ENCODE assay signal across 28 cellular contexts in the genomic region with DNA sequence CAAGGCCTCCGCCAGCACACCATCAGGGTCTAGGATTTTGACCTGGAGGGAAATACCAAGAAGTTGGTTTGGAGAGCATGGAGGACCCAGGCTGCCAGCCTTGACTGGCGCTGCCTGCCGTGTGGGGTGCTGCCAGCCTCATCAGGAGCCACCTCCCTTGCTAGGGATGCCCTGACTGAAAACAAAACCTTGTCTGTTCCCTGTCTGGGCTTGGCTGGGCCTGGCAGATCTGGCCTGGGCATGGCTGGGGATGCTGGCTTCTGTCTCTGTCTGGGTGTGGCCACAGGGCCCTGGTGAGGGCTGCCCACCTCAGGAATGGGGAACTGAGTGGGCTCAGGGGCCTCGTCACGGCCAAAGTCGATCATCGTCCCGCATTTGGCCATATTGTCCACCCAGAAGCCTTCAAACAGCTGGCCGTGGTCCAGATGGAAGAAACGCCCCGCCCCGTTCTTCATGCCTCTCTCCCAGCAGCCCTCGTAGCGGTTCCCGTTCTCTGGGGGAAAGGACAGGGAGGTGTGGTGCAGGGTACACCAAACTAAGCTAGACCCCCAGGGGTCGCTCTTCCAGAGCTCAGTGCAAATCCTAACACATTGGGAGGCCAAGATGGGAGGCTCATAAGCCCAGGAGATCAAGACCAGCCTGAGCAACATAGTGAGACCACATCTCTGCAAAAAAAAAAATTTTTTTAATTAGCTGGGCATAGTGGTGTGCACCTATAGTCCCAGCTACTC. TPM values are rescaled to one million over a fixed set of nuclear protein-coding genes. Genes with fewer than 3 reads are reported as not detected.
DNase-seq lines count a peak whose midpoint lies in the region; ATAC-seq and TF ChIP-seq lines count a peak whose summit lies in the region.
"Had no signal": no experiment of that assay in that cellular context is flagged by ENCODE, and none has a peak within 500 bp of the region (broad histone marks: within the 10 kb centered on the region; RNA-seq: fewer than 3 reads in every experiment).

No MANE protein-coding gene starts in this region.

- H3K4me3 ChIP-seq in CD4-positive, CD25-positive, alpha-beta regulatory T cell (ENCODE audit: low read depth, low read length), result no peak overlapping the region
- H3K4me3 ChIP-seq in WERI-Rb-1 (ENCODE audit: low read depth, low read length) (no peak overlapping the region), neuronal stem cell (ENCODE audit: low read length in 2 of 2) (no peak overlapping the region)
- H3K4me3 ChIP-seq: dorsolateral prefrontal cortex, GM23248, spleen had no signal

- peaks cover 11% of the 10 kb centered on the region for H3K36me3 Mint-ChIP-seq in CD4-positive, CD25-positive, alpha-beta regulatory T cell
- H3K36me3 Mint-ChIP-seq in H9 (ENCODE audit: insufficient read depth in 1 of 3, low read depth in 3 of 3) (no peaks in the 10 kb centered on the region), endothelial cell (ENCODE audit: low read depth, unreplicated experiment) (peaks cover 3% of the 10 kb centered on the region)
- H3K36me3 Mint-ChIP-seq: type B pancreatic cell had no signal

- no peaks in the 10 kb centered on the region for H3K36me3 ChIP-seq in CD4-positive, CD25-positive, alpha-beta regulatory T cell (ENCODE audit: control insufficient read depth, insufficient read depth, low read length)
- no peaks in the 10 kb centered on the region for H3K36me3 ChIP-seq in WERI-Rb-1
- no peaks in the 10 kb centered on the region for H3K36me3 ChIP-seq in neuronal stem cell (replicated peaks in 1 of 2; ENCODE audit: control insufficient read depth in 2 of 2, insufficient read depth in 2 of 2, low read length in 2 of 2)

- H4K91ac ChIP-seq in H9 (ENCODE audit: insufficient read length, low read depth, low read length) (no peak overlapping the region), neuronal stem cell (ENCODE audit: low read depth, low read length, poor library complexity) (no peak overlapping the region)

- H3K79me1 ChIP-seq in H9 (ENCODE audit: insufficient read depth, low read depth, low read length, poor library complexity, severe bottlenecking), result no peaks in the 10 kb centered on the region
- no peaks in the 10 kb centered on the region for H3K79me1 ChIP-seq in neuronal stem cell (ENCODE audit: low read depth, low read length)

- H2BK12ac ChIP-seq in H9 (ENCODE audit: insufficient read length, low read depth, low read length), result no peak overlapping the region
- peak overlapping the region; percentile 18 for H2BK12ac ChIP-seq in neuronal stem cell (ENCODE audit: low read length)

- no peak overlapping the region for H4K8ac ChIP-seq in H9 (replicated peaks; ENCODE audit: insufficient read length, low read depth, low read length)
- no peak overlapping the region for H4K8ac ChIP-seq in neuronal stem cell (ENCODE audit: low read depth, low read length)

- no peak for ATAC-seq in CD4-positive, CD25-positive, alpha-beta regulatory T cell (ENCODE audit: low read depth in 2 of 2)
- no peak for ATAC-seq in HG03045 (IDR thresholded peaks at IDR 0.05; ENCODE audit: unreplicated experiment)
- ATAC-seq: Panc1 had no signal

- H2AFZ ChIP-seq in H9 (ENCODE audit: low read length) (no peak overlapping the region), neuronal stem cell (ENCODE audit: low read length) (no peak overlapping the region)
- H2AFZ ChIP-seq: GM23248, parathyroid adenoma had no signal

- no peaks in the 10 kb centered on the region for H3K79me2 ChIP-seq in H9 (ENCODE audit: insufficient read depth, low read length)
- H3K79me2 ChIP-seq: parathyroid adenoma had no signal

- no peak overlapping the region for H3K4me2 ChIP-seq in H9 (ENCODE audit: insufficient read depth, insufficient read length, low read length)
- H3K4me2 ChIP-seq in neuronal stem cell (ENCODE audit: insufficient read depth, low read length, poor library complexity, severe bottlenecking), result no peak overlapping the region
- H3K4me2 ChIP-seq: KMS-11 had no signal

- no peaks in the 10 kb centered on the region for H4K20me1 ChIP-seq in H9 (ENCODE audit: control insufficient read depth, insufficient read depth, insufficient read length)

- no peak overlapping the region for H3K23ac ChIP-seq in H9 (ENCODE audit: insufficient read length, low read depth, low read length)
- no peak overlapping the region for H3K23ac ChIP-seq in neuronal stem cell (ENCODE audit: low read depth, low read length, poor library complexity)

- H3K9ac ChIP-seq in H9 (ENCODE audit: extremely low read depth, insufficient read length, low read length) (no peak overlapping the region), neuronal stem cell (ENCODE audit: low read depth, low read length, poor library complexity) (peak overlapping the region; percentile 40)
- H3K9ac ChIP-seq: GM23248, KMS-11, parathyroid adenoma had no signal

- no peak overlapping the region for H2BK120ac ChIP-seq in H9 (ENCODE audit: low read depth, low read length, poor library complexity, severe bottlenecking)
- H2BK120ac ChIP-seq in neuronal stem cell (ENCODE audit: low read depth, low read length), result no peak overlapping the region

- H3K9me3 ChIP-seq in CD4-positive, CD25-positive, alpha-beta regulatory T cell (ENCODE audit: control insufficient read depth in 2 of 2, low read length in 2 of 2), result no peaks in the 10 kb centered on the region
- H3K9me3 ChIP-seq in H9 (ENCODE audit: control insufficient read depth, low read depth, low read length), result no peaks in the 10 kb centered on the region
- H3K9me3 ChIP-seq in WERI-Rb-1 (ENCODE audit: severe bottlenecking), result no peaks in the 10 kb centered on the region
- H3K9me3 ChIP-seq in neuronal stem cell (replicated peaks in 1 of 2; ENCODE audit: control insufficient read depth in 2 of 2, insufficient read depth in 1 of 2, low read depth in 1 of 2, low read length in 2 of 2), result no peaks in the 10 kb centered on the region
- H3K9me3 ChIP-seq: spleen had no signal

- H2BK15ac ChIP-seq in H9 (ENCODE audit: low read depth, low read length) (no peak overlapping the region), neuronal stem cell (ENCODE audit: low read length) (peak overlapping the region; percentile 63)

- H3K4me1 ChIP-seq in CD4-positive, CD25-positive, alpha-beta regulatory T cell (ENCODE audit: control insufficient read depth, insufficient read depth, low read length, poor library complexity, severe bottlenecking), result peaks cover 18% of the 10 kb centered on the region
- H3K4me1 ChIP-seq in H9 (ENCODE audit: insufficient read depth, low read length), result no peaks in the 10 kb centered on the region; the same call in 1 of the 2 replicates
- H3K4me1 ChIP-seq in neuronal stem cell (ENCODE audit: control insufficient read depth in 2 of 2, insufficient read depth in 1 of 2, low read depth in 1 of 2, low read length in 2 of 2), result no peaks in the 10 kb centered on the region

- no peaks in the 10 kb centered on the region for H3K27me3 Mint-ChIP-seq in CD4-positive, CD25-positive, alpha-beta regulatory T cell
- H3K27me3 Mint-ChIP-seq in H9 (ENCODE audit: low read depth), result no peaks in the 10 kb centered on the region; the same call in 1 of the 2 replicates
- H3K27me3 Mint-ChIP-seq in endothelial cell (ENCODE audit: unreplicated experiment), result peaks cover 1% of the 10 kb centered on the region
- H3K27me3 Mint-ChIP-seq: activated CD4-positive, alpha-beta T cell treated with anti-CD3 and anti-CD28 coated beads, Interleukin-2, amount 10 ng/mL, durations not matched to agents 24 days and 14 days; activated T-cell treated with anti-CD3 and anti-CD28 coated beads, Interleukin-2, amount 50 U/mL, for 24 hours; central memory CD8-positive, alpha-beta T cell; type B pancreatic cell had no signal

- no peak overlapping the region for H3K56ac ChIP-seq in H9 (ENCODE audit: insufficient read length, low read depth, low read length)

- H3K27ac ChIP-seq in CD4-positive, CD25-positive, alpha-beta regulatory T cell (ENCODE audit: insufficient read depth, low read length, poor library complexity, severe bottlenecking), result no peak overlapping the region
- H3K27ac ChIP-seq in H9 (ENCODE audit: insufficient read length, low read depth, low read length) (no peak overlapping the region), WERI-Rb-1 (peak overlapping the region; percentile 84), neuronal stem cell (replicated peaks; ENCODE audit: low read length) (no peak overlapping the region)
- H3K27ac ChIP-seq: dorsolateral prefrontal cortex, GM23248, KMS-11, parathyroid adenoma, spleen had no signal

- no peak for DNase-seq in CD4-positive, CD25-positive, alpha-beta regulatory T cell
- DNase-seq in H9 (peak; percentile 43), WERI-Rb-1 (no peak), neuronal stem cell (ENCODE audit: low spot score) (no peak), Kasumi-1 (lab: John Stamatoyannopoulos, UW) (no peak), endothelial cell (ENCODE audit: low spot score) (no peak)
- DNase-seq: activated CD4-positive, alpha-beta T cell treated with anti-CD3 and anti-CD28 coated beads, Interleukin-2, amount 10 ng/mL, durations not matched to agents 24 days and 14 days; activated T-cell treated with anti-CD3 and anti-CD28 coated beads, Interleukin-2, amount 50 U/mL, for 24 hours; C1 segment of cervical spinal cord; dorsolateral prefrontal cortex; GM23248; islet precursor cell; NCI-H1048; NCI-H1694; NCI-H2171; NCI-H510A; NK-92 treated with Interleukin-12 subunit alpha and Interleukin-12 subunit beta, amount 100 ng/mL, for 24 hours; SIG-M5; spleen; SW 1271; T1000 had no signal

- WGBS in H9 (ENCODE audit: extremely low coverage, insufficient read length, low lambda C conversion rate), result no CpG with 5 or more reads among the region's 16 CpGs
- WGBS in neuronal stem cell (ENCODE audit: extremely low coverage in 2 of 2, insufficient read length in 2 of 2, insufficient replicate concordance in 1 of 2), 2 donors, result no CpG with 5 or more reads among the region's 16 CpGs

- no peaks in the 10 kb centered on the region for H3K23me2 ChIP-seq in H9 (ENCODE audit: insufficient read length, low read depth, low read length, poor library complexity, severe bottlenecking)

- H3K27ac Mint-ChIP-seq in CD4-positive, CD25-positive, alpha-beta regulatory T cell, result peak overlapping the region in 2 of 3 donors; percentile 38 to 67
- no peak overlapping the region for H3K27ac Mint-ChIP-seq in H9
- no peak overlapping the region for H3K27ac Mint-ChIP-seq in endothelial cell (ENCODE audit: unreplicated experiment)
- H3K27ac Mint-ChIP-seq: activated CD4-positive, alpha-beta T cell treated with anti-CD3 and anti-CD28 coated beads, Interleukin-2, amount 10 ng/mL, durations not matched to agents 24 days and 14 days; activated T-cell treated with anti-CD3 and anti-CD28 coated beads, Interleukin-2, amount 50 U/mL, for 24 hours; nephron; type B pancreatic cell had no signal

- H2BK20ac ChIP-seq in H9 (ENCODE audit: low read depth, low read length, poor library complexity, severe bottlenecking), result no peak overlapping the region

- peaks cover 12 to 47% (median 29%) of the 10 kb centered on the region in 4 donors for H3K4me1 Mint-ChIP-seq in CD4-positive, CD25-positive, alpha-beta regulatory T cell
- peaks cover 10 to 26% of the 10 kb centered on the region in 2 experiments for H3K4me1 Mint-ChIP-seq in H9
- peaks cover 5% of the 10 kb centered on the region for H3K4me1 Mint-ChIP-seq in endothelial cell (ENCODE audit: unreplicated experiment)

- H2AK5ac ChIP-seq in H9 (ENCODE audit: insufficient read length, low read length) (no peak overlapping the region), neuronal stem cell (ENCODE audit: low read depth, low read length) (peak overlapping the region; percentile 96)

- H3K27me3 ChIP-seq in CD4-positive, CD25-positive, alpha-beta regulatory T cell (ENCODE audit: control insufficient read depth, insufficient read depth, low read length), result no peaks in the 10 kb centered on the region
- H3K27me3 ChIP-seq in H9 (ENCODE audit: insufficient read depth, low read length) (no peaks in the 10 kb centered on the region), WERI-Rb-1 (ENCODE audit: insufficient read depth, low read depth, severe bottlenecking) (no peaks in the 10 kb centered on the region), neuronal stem cell (ENCODE audit: control insufficient read depth in 3 of 3, insufficient read depth in 3 of 3, low read depth in 1 of 3, low read length in 3 of 3) (no peaks in the 10 kb centered on the region)
- H3K27me3 ChIP-seq: dorsolateral prefrontal cortex, spleen had no signal

- H4K5ac ChIP-seq in H9 (ENCODE audit: insufficient read length, low read depth, low read length), result no peak overlapping the region

- H3K9me3 Mint-ChIP-seq in CD4-positive, CD25-positive, alpha-beta regulatory T cell, result peaks cover 0 to 1% (median 0%) of the 10 kb centered on the region in 7 donors
- H3K9me3 Mint-ChIP-seq in H9 (no peaks in the 10 kb centered on the region), endothelial cell (ENCODE audit: unreplicated experiment) (no peaks in the 10 kb centered on the region)
- H3K9me3 Mint-ChIP-seq: activated CD4-positive, alpha-beta T cell treated with anti-CD3 and anti-CD28 coated beads, Interleukin-2, amount 10 ng/mL, durations not matched to agents 24 days and 14 days; activated T-cell treated with anti-CD3 and anti-CD28 coated beads, Interleukin-2, amount 50 U/mL, for 24 hours; central memory CD8-positive, alpha-beta T cell; nephron; type B pancreatic cell had no signal

- no peak overlapping the region for H2BK5ac ChIP-seq in H9 (ENCODE audit: insufficient read length, low read length)
- no peak overlapping the region for H2BK5ac ChIP-seq in neuronal stem cell (ENCODE audit: low read length)

- H3K18ac ChIP-seq in H9 (ENCODE audit: insufficient read length, low read depth, low read length), result no peak overlapping the region
- H3K18ac ChIP-seq in neuronal stem cell (ENCODE audit: low read length), result peak overlapping the region; percentile 77

- no peak overlapping the region for H3T11ph ChIP-seq in H9 (ENCODE audit: low read length)

- H3K14ac ChIP-seq in H9 (ENCODE audit: insufficient read depth, low read length) (no peak overlapping the region; the same call in 1 of the 2 replicates), neuronal stem cell (ENCODE audit: low read length) (no peak overlapping the region)

- H3K4ac ChIP-seq in H9 (ENCODE audit: low read depth, low read length), result no peak overlapping the region; the same call in 1 of the 2 replicates
- H3K4ac ChIP-seq in neuronal stem cell (ENCODE audit: low read length), result peak overlapping the region; percentile 43

- H3K4me3 Mint-ChIP-seq in CD4-positive, CD25-positive, alpha-beta regulatory T cell, result no peak overlapping the region
- H3K4me3 Mint-ChIP-seq in H9 (no peak overlapping the region), endothelial cell (ENCODE audit: unreplicated experiment) (no peak overlapping the region)
- H3K4me3 Mint-ChIP-seq: activated CD4-positive, alpha-beta T cell treated with anti-CD3 and anti-CD28 coated beads, Interleukin-2, amount 10 ng/mL, durations not matched to agents 24 days and 14 days; activated T-cell treated with anti-CD3 and anti-CD28 coated beads, Interleukin-2, amount 50 U/mL, for 24 hours; central memory CD8-positive, alpha-beta T cell; nephron; type B pancreatic cell had no signal

- TF ChIP-seq CTCF in H9 (conservative IDR thresholded peaks at IDR 0.05), result 0 out of 3 replicates have a peak, but pooled peaks have one; percentile 13
- no peak for TF ChIP-seq CTCF in WERI-Rb-1 (IDR thresholded peaks at IDR 0.05; ENCODE audit: low read depth, low read length)
- TF ChIP-seq CTCF in endothelial cell (IDR thresholded peaks at IDR 0.05; ENCODE audit: unreplicated experiment), result no peak

RNA-seq across cellular contexts. Expression of a gene that starts 16.5 kb away (rescaled TPM):
- total RNA-seq in CD4-positive, CD25-positive, alpha-beta regulatory T cell, result 5.6 TPM
- 1 to 10 TPM; 2.3 to 7.3 (median 4.9) TPM for polyA plus RNA-seq in CD4-positive, CD25-positive, alpha-beta regulatory T cell
- total RNA-seq in H9 (2021) (0.24 and 0.37 TPM in 2 replicates), endothelial cell (ENCODE audit: unreplicated experiment) (1.2 TPM)
- 1.1 TPM for polyA plus RNA-seq in neuronal stem cell (2013, experiment 1 of 2)
- 0.91 TPM for polyA plus RNA-seq in neuronal stem cell (2013, experiment 2 of 2)
- total RNA-seq: GM23248 had no signal

RNA-seq across cellular contexts. Expression of a gene that starts 26.6 kb away (rescaled TPM):
- total RNA-seq in CD4-positive, CD25-positive, alpha-beta regulatory T cell, result 53.5 TPM
- 100 to 1,000 TPM; 142 to 181 (median 173) TPM for polyA plus RNA-seq in CD4-positive, CD25-positive, alpha-beta regulatory T cell
- 24.7 and 26.3 TPM in 2 replicates for total RNA-seq in H9 (2021)
- 15.7 TPM for polyA plus RNA-seq in neuronal stem cell (2013, experiment 1 of 2)
- polyA plus RNA-seq in neuronal stem cell (2013, experiment 2 of 2), result 15.4 TPM
- 35.3 TPM for total RNA-seq in endothelial cell (ENCODE audit: unreplicated experiment)

RNA-seq across cellular contexts. Expression of a gene that starts 59.6 kb away (rescaled TPM):
- 7.5 TPM for total RNA-seq in CD4-positive, CD25-positive, alpha-beta regulatory T cell
- 1 to 10 TPM; 2.6 to 4.5 (median 2.7) TPM for polyA plus RNA-seq in CD4-positive, CD25-positive, alpha-beta regulatory T cell
- total RNA-seq in H9 (2021) (21.9 and 25.8 TPM in 2 replicates), endothelial cell (ENCODE audit: unreplicated experiment) (10.3 TPM)
- 11.1 TPM for polyA plus RNA-seq in neuronal stem cell (2013, experiment 1 of 2)
- 11.1 TPM for polyA plus RNA-seq in neuronal stem cell (2013, experiment 2 of 2)

Comparison
In these comparisons a context has a peak if more than half of its experiments do, and no peak if none do; other contexts are left out.
1. H3K27ac Mint-ChIP-seq: peak in CD4-positive, CD25-positive, alpha-beta regulatory T cell (2 of 3); none in H9 (0 of 3) and endothelial cell (single experiment).